Comparison of ENCODE assay signal across 8 cellular contexts in the genomic region with DNA sequence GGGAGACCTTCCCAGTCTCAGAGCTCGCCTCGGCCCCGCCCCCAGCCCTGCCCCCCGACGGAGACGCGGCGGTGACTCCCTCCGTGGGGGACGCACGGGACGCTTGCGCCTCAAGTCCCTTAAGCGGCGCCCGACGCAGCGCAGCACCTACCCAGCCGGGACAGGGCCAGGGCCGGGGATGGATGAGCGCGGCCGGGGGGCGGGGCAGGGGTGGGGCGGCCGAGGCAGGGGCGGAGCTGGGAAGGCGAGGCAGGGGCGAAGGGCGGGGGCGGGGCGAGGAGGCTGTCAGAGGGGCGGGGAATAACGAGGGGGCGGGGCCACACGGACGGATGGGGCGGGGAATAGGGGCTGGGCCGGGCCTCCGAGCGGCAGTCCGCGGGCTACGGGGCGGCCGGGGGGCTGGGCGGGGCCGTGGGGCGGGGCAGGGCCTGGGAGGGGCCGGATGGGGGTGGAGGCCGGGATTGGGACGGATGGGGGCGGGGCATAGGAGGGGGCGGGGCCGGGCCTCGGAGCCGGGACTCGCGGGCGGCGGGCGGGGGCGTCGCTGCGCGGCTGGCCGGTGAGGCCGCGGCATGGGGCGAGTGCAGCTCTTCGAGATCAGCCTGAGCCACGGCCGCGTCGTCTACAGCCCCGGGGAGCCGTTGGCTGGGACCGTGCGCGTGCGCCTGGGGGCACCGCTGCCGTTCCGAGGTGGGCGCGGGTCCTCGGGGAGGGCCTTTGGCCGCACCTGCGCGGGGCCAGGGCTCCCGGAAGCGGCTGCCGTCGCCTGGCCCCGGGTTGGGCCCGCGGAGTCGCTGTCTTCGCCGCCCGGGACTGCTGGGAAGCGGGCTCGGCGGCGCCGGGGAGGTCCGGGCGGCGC. TPM values are rescaled to one million over a fixed set of nuclear protein-coding genes. Genes with fewer than 3 reads are reported as not detected.
DNase-seq lines count a peak whose midpoint lies in the region; ATAC-seq and TF ChIP-seq lines count a peak whose summit lies in the region.

A gene with protein sequence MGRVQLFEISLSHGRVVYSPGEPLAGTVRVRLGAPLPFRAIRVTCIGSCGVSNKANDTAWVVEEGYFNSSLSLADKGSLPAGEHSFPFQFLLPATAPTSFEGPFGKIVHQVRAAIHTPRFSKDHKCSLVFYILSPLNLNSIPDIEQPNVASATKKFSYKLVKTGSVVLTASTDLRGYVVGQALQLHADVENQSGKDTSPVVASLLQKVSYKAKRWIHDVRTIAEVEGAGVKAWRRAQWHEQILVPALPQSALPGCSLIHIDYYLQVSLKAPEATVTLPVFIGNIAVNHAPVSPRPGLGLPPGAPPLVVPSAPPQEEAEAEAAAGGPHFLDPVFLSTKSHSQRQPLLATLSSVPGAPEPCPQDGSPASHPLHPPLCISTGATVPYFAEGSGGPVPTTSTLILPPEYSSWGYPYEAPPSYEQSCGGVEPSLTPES (plus strand): TSS at position 541 of the 859 bp plus-strand sequence. CDS start 32 bp downstream, at position 573.

- H3K27me3 ChIP-seq in WERI-Rb-1 (ENCODE audit: insufficient read depth, low read depth, severe bottlenecking) (no peaks in the 10 kb centered on the region), breast epithelium (peaks cover 0 to 3% of the 10 kb centered on the region in 2 donors), smooth muscle cell (ENCODE audit: low read depth) (no peaks in the 10 kb centered on the region)

- H3K4me1 ChIP-seq in breast epithelium (peaks cover 15 to 19% of the 10 kb centered on the region in 2 donors), smooth muscle cell (ENCODE audit: low read depth) (peaks cover 10% of the 10 kb centered on the region)

- TF ChIP-seq CTCF in WERI-Rb-1 (IDR thresholded peaks at IDR 0.05; ENCODE audit: low read depth, low read length) (no peak), breast epithelium (IDR thresholded peaks at IDR 0.05) (no peak), smooth muscle cell (IDR thresholded peaks at IDR 0.05; ENCODE audit: borderline replicate concordance, insufficient read depth, poor library complexity, severe bottlenecking) (no peak)

- H3K4me3 ChIP-seq in WERI-Rb-1 (ENCODE audit: low read depth, low read length) (peak within 1 kb of the TSS; percentile 42), breast epithelium (peak within 1 kb of the TSS; percentile 78 to 99 (median 80)), smooth muscle cell (peak within 1 kb of the TSS; percentile 70)

- ATAC-seq in HG03039 (IDR thresholded peaks at IDR 0.05; ENCODE audit: unreplicated experiment): peak; percentile 66

- H3K79me2 ChIP-seq in smooth muscle cell (ENCODE audit: low read depth): peaks cover 14% of the 10 kb centered on the region

- H3K27ac ChIP-seq in WERI-Rb-1 (peak within 1 kb of the TSS; percentile 86), breast epithelium (peak within 1 kb of the TSS; percentile 88 to 92), smooth muscle cell (ENCODE audit: low read depth) (no peak within 1 kb of the TSS)

- H2AFZ ChIP-seq in smooth muscle cell (ENCODE audit: low read depth): peak within 1 kb of the TSS; percentile 90

- intact Hi-C loops in breast epithelium (cut with DNase I; ENCODE audit: low total_unique reads): loop anchor here (5.0 kb wide), 1 partner anchor 1123 kb away; a partner anchor contains a TSS

- peak; percentile 66 to 82 for DNase-seq in NCI-H2081 (lab: John Stamatoyannopoulos, UW)
- DNase-seq in NCI-H2081 treated with DMSO at 0.1 percent for 48 hours (lab: John Stamatoyannopoulos, UW): no peak
- peak; percentile 94 for DNase-seq in NCI-H2196 (lab: John Stamatoyannopoulos, UW; ENCODE audit: unreplicated experiment)
- DNase-seq in WERI-Rb-1: peak; percentile 94
- DNase-seq in breast epithelium (ENCODE audit: low spot score in 2 of 2): peak; percentile 92 to 95
- peak; percentile 97 for DNase-seq in iPS-NIHi7 (ENCODE audit: extremely low spot score)
- peak; percentile 93 for DNase-seq in smooth muscle cell (lab: John Stamatoyannopoulos, UW; ENCODE audit: unreplicated experiment)

- H3K9me3 ChIP-seq in WERI-Rb-1 (ENCODE audit: severe bottlenecking): no peaks in the 10 kb centered on the region
- no peaks in the 10 kb centered on the region for H3K9me3 ChIP-seq in breast epithelium
- no peaks in the 10 kb centered on the region for H3K9me3 ChIP-seq in smooth muscle cell (replicated peaks; ENCODE audit: low read depth)

- no peak for TF ChIP-seq POLR2A in breast epithelium (IDR thresholded peaks at IDR 0.05)

- no peak within 1 kb of the TSS for H3K9ac ChIP-seq in smooth muscle cell (ENCODE audit: low read depth)

- peak within 1 kb of the TSS; percentile 99 for H3K4me2 ChIP-seq in smooth muscle cell

- peaks cover 14% of the 10 kb centered on the region for H4K20me1 ChIP-seq in smooth muscle cell (ENCODE audit: low read depth)

- WGBS in smooth muscle cell (ENCODE audit: low lambda C conversion rate): under 1% methylated on average over 34 of the region's 109 CpGs

- H3F3A ChIP-seq in smooth muscle cell (ENCODE audit: low read depth): no peaks in the 10 kb centered on the region

- no peaks in the 10 kb centered on the region for H3K36me3 ChIP-seq in WERI-Rb-1
- H3K36me3 ChIP-seq in breast epithelium: no peaks in the 10 kb centered on the region
- H3K36me3 ChIP-seq in smooth muscle cell (ENCODE audit: low read depth): no peaks in the 10 kb centered on the region

RNA-seq across cellular contexts. Expression of the gene that starts here (rescaled TPM):
- total RNA-seq in breast epithelium: 100 to 1,000 TPM in 1 of 3 donors, 10 to 100 TPM in 2; 23.8 to 122 (median 57.0) TPM
- total RNA-seq in smooth muscle cell: 10.0 and 18.7 TPM in 2 replicates
- polyA plus RNA-seq in smooth muscle cell: 16.7 and 36.3 TPM in 2 replicates
